Comparison of ENCODE assay signal across 8 cellular contexts in the genomic region with DNA sequence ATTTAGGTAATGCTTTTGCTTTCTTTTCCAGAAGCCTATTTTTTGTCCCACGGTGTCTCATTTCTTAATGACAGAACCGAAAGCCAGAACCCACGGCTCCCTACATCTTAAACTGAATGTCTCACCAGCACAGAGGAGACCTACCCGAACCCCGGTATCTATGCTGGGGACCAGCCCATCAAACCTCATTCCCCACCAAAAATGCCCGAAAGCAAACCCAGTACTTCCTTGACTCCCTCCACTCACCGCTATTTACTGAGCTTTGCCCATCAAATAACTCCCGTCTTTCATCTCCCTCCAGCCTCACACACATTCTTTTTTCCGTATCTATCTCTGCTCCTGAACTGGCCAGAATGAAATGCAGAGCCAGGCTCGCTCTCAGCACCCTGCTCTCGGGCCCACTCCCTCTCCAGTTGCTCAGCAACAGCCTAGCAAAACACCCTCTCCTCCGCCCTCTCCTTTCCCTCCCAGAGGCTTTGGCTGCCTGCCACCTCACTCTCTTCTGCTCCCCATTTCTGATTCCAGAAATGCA. TPM values are rescaled to one million over a fixed set of nuclear protein-coding genes. Genes with fewer than 3 reads are reported as not detected.
DNase-seq lines count a peak whose midpoint lies in the region; ATAC-seq, FAIRE-seq and TF ChIP-seq lines count a peak whose summit lies in the region.

No MANE protein-coding gene starts in this region.

- no peak overlapping the region for H3K23ac ChIP-seq in H1 (ENCODE audit: insufficient read length)

- DNase-seq in COLO668 (lab: John Stamatoyannopoulos, UW; ENCODE audit: unreplicated experiment) (peak; percentile 89), LHCN-M2 (ENCODE audit: low read depth) (peak; percentile 50), SK-N-SH (peak; percentile 95), H1 (ENCODE audit: low read depth in 1 of 2, low spot score in 2 of 2) (no peak), lung (ENCODE audit: low spot score) (peak; percentile 72), suprapubic skin (ENCODE audit: low spot score in 2 of 2) (peak in 1 of 2 donors; percentile 92)

- H3F3A ChIP-seq in SK-N-SH (replicated peaks; ENCODE audit: insufficient read depth): peaks cover 20% of the 10 kb centered on the region

- H3K4me3 ChIP-seq in SK-N-SH (ENCODE audit: low read depth in 2 of 2, low read length in 1 of 2): peak overlapping the region; percentile 60 to 66
- H3K4me3 ChIP-seq in H1 (ENCODE audit: extremely low read depth in 1 of 4, insufficient read depth in 2 of 4, low read depth in 3 of 4, low read length in 4 of 4): peak overlapping the region; percentile 0 to 71 (median 18); a peak in 5 of 8 replicates
- H3K4me3 ChIP-seq in lung: no peak overlapping the region
- H3K4me3 ChIP-seq in suprapubic skin: peak overlapping the region; percentile 73

- H3K9me2 ChIP-seq in SK-N-SH: no peaks in the 10 kb centered on the region

- POLR2A ChIA-PET in SK-N-SH (lab: Yijun Ruan, JAX) (no interaction called here), H1 (lab: Charles Lee; ENCODE audit: partially characterized antibody) (interaction anchor here (1.0 to 1.3 kb wide), 2 partner anchors 75 to 186 kb away, joined by 3 to 4 read pairs; no protein-coding TSS in a partner anchor)

- H2BK120ac ChIP-seq in H1 (replicated peaks; ENCODE audit: low read depth, low read length): no peak overlapping the region

- 0 out of 2 replicates have a peak overlapping the region, but pooled peaks have one; percentile 49 for H2AFZ ChIP-seq in SK-N-SH (ENCODE audit: low read depth)
- no peak overlapping the region for H2AFZ ChIP-seq in H1 (ENCODE audit: low read length)

- no peak overlapping the region for H2BK15ac ChIP-seq in H1 (ENCODE audit: low read length)

- H3K36me3 ChIP-seq in SK-N-SH (replicated peaks in 1 of 2; ENCODE audit: control insufficient read depth in 1 of 2, insufficient read depth in 2 of 2, low read length in 1 of 2) (peaks cover 0 to 3% of the 10 kb centered on the region in 2 experiments), H1 (ENCODE audit: control insufficient read depth in 2 of 4, insufficient read depth in 4 of 4, low read length in 3 of 4) (no peaks in the 10 kb centered on the region), lung (ENCODE audit: control insufficient read depth in 2 of 2, insufficient read depth in 2 of 2, low read length in 2 of 2) (no peaks in the 10 kb centered on the region), suprapubic skin (no peaks in the 10 kb centered on the region)

- H3K56ac ChIP-seq in H1 (replicated peaks; ENCODE audit: insufficient read length, low read depth, low read length): no peak overlapping the region

- CTCF ChIA-PET in SK-N-SH (lab: Yijun Ruan, JAX): interaction anchor here (0.6 to 2.9 kb wide), 3 partner anchors 10 to 24 kb away, joined by 3 to 7 read pairs (median 4); no protein-coding TSS in a partner anchor
- CTCF ChIA-PET in H1 (lab: Charles Lee; ENCODE audit: partially characterized antibody): interaction anchor here (0.6 to 2.0 kb wide), 5 partner anchors 9 to 175 kb away, joined by 3 to 5 read pairs (median 3); no protein-coding TSS in a partner anchor

- H3K4me1 ChIP-seq in SK-N-SH (ENCODE audit: control insufficient read depth in 1 of 2, insufficient read depth in 2 of 2, low read depth in 1 of 2, low read length in 1 of 2) (peaks cover 31 to 47% of the 10 kb centered on the region in 2 experiments), H1 (replicated peaks in 1 of 4; ENCODE audit: control insufficient read depth in 3 of 4, insufficient read depth in 4 of 4, low read length in 3 of 4) (peaks cover 12 to 25% (median 17%) of the 10 kb centered on the region in 4 experiments), lung (ENCODE audit: control insufficient read depth in 2 of 2, insufficient read depth in 2 of 2, low read length in 2 of 2) (peaks cover 3 to 16% of the 10 kb centered on the region in 2 donors), suprapubic skin (peaks cover 89% of the 10 kb centered on the region)

- no peak overlapping the region for H4K8ac ChIP-seq in H1 (ENCODE audit: extremely low read depth, insufficient read depth, low read length)

- H3K18ac ChIP-seq in H1 (ENCODE audit: extremely low read depth, low read length): no peak overlapping the region; the same call in 1 of the 2 replicates

- ATAC-seq in lung (ENCODE audit: insufficient read depth, low FRiP score) (no peak), HG03442 (IDR thresholded peaks at IDR 0.05; ENCODE audit: unreplicated experiment) (no peak), HG03139 (IDR thresholded peaks at IDR 0.05; ENCODE audit: unreplicated experiment) (no peak)

- H3K27ac ChIP-seq in SK-N-SH (ENCODE audit: low read depth in 2 of 2, low read length in 1 of 2): peak overlapping the region; percentile 47 to 72; a peak in 3 of 4 replicates
- H3K27ac ChIP-seq in H1 (ENCODE audit: low read depth, low read length): no peak overlapping the region
- peak overlapping the region; percentile 70 to 73 for H3K27ac ChIP-seq in lung (ENCODE audit: low read depth in 1 of 2, low read length in 1 of 2)
- peak overlapping the region; percentile 91 for H3K27ac ChIP-seq in suprapubic skin

- H3K14ac ChIP-seq in H1 (ENCODE audit: insufficient read length): no peak overlapping the region

- peaks cover 28% of the 10 kb centered on the region for H3K23me2 ChIP-seq in H1 (ENCODE audit: low read depth, low read length)

- TF ChIP-seq CTCF in SK-N-SH (IDR thresholded peaks at IDR 0.05) (no peak), H1 (IDR thresholded peaks at IDR 0.05; ENCODE audit: control extremely low read depth in 1 of 3, insufficient read depth in 1 of 3, low read depth in 1 of 3, low read length in 3 of 3) (no peak), lung (IDR thresholded peaks at IDR 0.05; ENCODE audit: control extremely low read depth, extremely low read depth) (no peak), suprapubic skin (IDR thresholded peaks at IDR 0.05) (no peak)

- H4K20me1 ChIP-seq in SK-N-SH (ENCODE audit: insufficient read depth) (peaks cover 5% of the 10 kb centered on the region; the same call in 1 of the 2 replicates), H1 (replicated peaks in 1 of 2; ENCODE audit: control insufficient read depth in 1 of 2, insufficient read depth in 2 of 2, low read length in 2 of 2) (no peaks in the 10 kb centered on the region)

- no peak overlapping the region for H2BK20ac ChIP-seq in H1 (ENCODE audit: low read length)

- H3K79me2 ChIP-seq in SK-N-SH (ENCODE audit: insufficient read depth): no peaks in the 10 kb centered on the region
- no peaks in the 10 kb centered on the region for H3K79me2 ChIP-seq in H1 (ENCODE audit: control insufficient read depth in 1 of 2, insufficient read depth in 2 of 2, low read length in 2 of 2)

- H3K9me3 ChIP-seq in SK-N-SH (no peaks in the 10 kb centered on the region), H1 (ENCODE audit: insufficient read depth in 2 of 2, low read depth in 1 of 2, low read length in 1 of 2) (no peaks in the 10 kb centered on the region), lung (ENCODE audit: control insufficient read depth in 2 of 2, insufficient read depth in 1 of 2, low read length in 1 of 2) (no peaks in the 10 kb centered on the region), suprapubic skin (no peaks in the 10 kb centered on the region)

- no peak for FAIRE-seq in H1 (lab: Jason Lieb, UNC)

- 21% methylated on average over 12 of the region's 12 CpGs for WGBS in SK-N-SH (ENCODE audit: low lambda C conversion rate)
- 19% methylated on average over 12 of the region's 12 CpGs; no CpG with 5 or more reads in 1 of the 2 experiments for WGBS in H1 (ENCODE audit: extremely low coverage in 1 of 2, insufficient coverage in 1 of 2, insufficient read length in 1 of 2, insufficient replicate concordance in 2 of 2, low coverage in 1 of 2, low lambda C conversion rate in 2 of 2, missing lambda C conversion rate in 1 of 2), 2 experiments
- 6 to 11% methylated on average over 12 of the region's 12 CpGs for WGBS in lung, 2 donors
- WGBS in suprapubic skin: 1% methylated on average over 12 of the region's 12 CpGs

- H3K27me3 ChIP-seq in SK-N-SH (ENCODE audit: insufficient read depth): no peaks in the 10 kb centered on the region
- peaks cover 0 to 25% (median 19%) of the 10 kb centered on the region in 4 experiments; a peak in 6 of 7 replicates for H3K27me3 ChIP-seq in H1 (replicated peaks in 1 of 4; ENCODE audit: control insufficient read depth in 3 of 4, extremely low read depth in 1 of 4, insufficient read depth in 3 of 4, low read length in 3 of 4)
- no peaks in the 10 kb centered on the region for H3K27me3 ChIP-seq in lung (ENCODE audit: control insufficient read depth, insufficient read depth)
- H3K27me3 ChIP-seq in suprapubic skin: peaks cover 17% of the 10 kb centered on the region

- TF ChIP-seq POLR2A in H1 (IDR thresholded peaks at IDR 0.05; ENCODE audit: control extremely low read depth in 1 of 2, low read depth in 2 of 2, low read length in 2 of 2) (no peak), suprapubic skin (IDR thresholded peaks at IDR 0.05) (peak in 1 of 2 donors; percentile 24)

- H3K79me1 ChIP-seq in H1 (ENCODE audit: low read depth, low read length): no peaks in the 10 kb centered on the region

- H3K4ac ChIP-seq in H1 (replicated peaks; ENCODE audit: insufficient read length, low read depth, low read length): no peak overlapping the region

- H4K5ac ChIP-seq in H1 (ENCODE audit: insufficient read length, low read depth, low read length): no peak overlapping the region

- no peak overlapping the region for H2AK5ac ChIP-seq in H1 (ENCODE audit: low read depth, low read length)

- no peak overlapping the region for H4K91ac ChIP-seq in H1 (replicated peaks; ENCODE audit: insufficient read length, low read length)

- H3K4me2 ChIP-seq in SK-N-SH (peak overlapping the region; percentile 71), H1 (ENCODE audit: insufficient read depth in 1 of 2, low read depth in 2 of 2, low read length in 2 of 2) (peak overlapping the region; percentile 68 to 94)

- H3K9ac ChIP-seq in SK-N-SH (peak overlapping the region; percentile 43; the same call in 1 of the 2 replicates), H1 (replicated peaks in 1 of 4; ENCODE audit: extremely low read depth in 1 of 4, low read depth in 3 of 4, low read length in 3 of 4) (no peak overlapping the region)

- TF ChIP-seq EP300 in SK-N-SH (IDR thresholded peaks at IDR 0.05; ENCODE audit: borderline replicate concordance in 1 of 2, low read depth in 1 of 2, low read length in 1 of 2) (no peak), H1 (IDR thresholded peaks at IDR 0.05; ENCODE audit: borderline replicate concordance in 1 of 2, low read depth in 2 of 2, low read length in 2 of 2) (no peak), suprapubic skin (IDR thresholded peaks at IDR 0.05) (no peak)

- TF ChIP-seq RAD21 in SK-N-SH (IDR thresholded peaks at IDR 0.05; ENCODE audit: low read length): no peak
- no peak for TF ChIP-seq RAD21 in H1 (IDR thresholded peaks at IDR 0.05 in 1 of 2, conservative IDR thresholded peaks at IDR 0.05 in 1 of 2; ENCODE audit: low read depth in 2 of 2, low read length in 2 of 2)

- no peak overlapping the region for H2BK12ac ChIP-seq in H1 (ENCODE audit: low read depth, low read length)

- H2BK5ac ChIP-seq in H1 (ENCODE audit: low read depth, low read length): no peak overlapping the region

RNA-seq across cellular contexts. Expression of a gene that starts 4.1 kb away (rescaled TPM):
- total RNA-seq in LHCN-M2 (2014; rRNA removed) (0.06 and 0.46 TPM in 2 replicates), lung (100 to 1,000 TPM; 139 to 196 TPM), suprapubic skin (100 to 1,000 TPM in 3 of 4 donors, 10 to 100 TPM in 1; 79.1 to 424 (median 163) TPM)
- 3.3 TPM for polyA plus RNA-seq in LHCN-M2 (2012)
- polyA plus RNA-seq in SK-N-SH (2012; rRNA removed) (156 and 323 TPM in 2 replicates), H1 (2011; rRNA removed) (2.2 and 4.4 TPM in 2 replicates), lung (10 to 100 TPM; 22.2 to 34.4 TPM)
- 92.2 and 140 TPM in 2 replicates for polyA plus RNA-seq in SK-N-SH (2012; cell fraction: cytosol; rRNA removed)
- polyA plus RNA-seq in SK-N-SH (2012; cell fraction: nucleus; rRNA removed): 204 and 262 TPM in 2 replicates
- total RNA-seq in H1 (2021; fragmentation: NEBNext Ultra II Directional; extraction: Animal tissue kit (Norgen Biotek cat#: 25700)): 2.0 and 2.5 TPM in 2 replicates
- 2.9 TPM for polyA plus RNA-seq in H1 (2011; cell fraction: cytosol; rRNA removed)
- 3.6 TPM for polyA plus RNA-seq in H1 (2011; cell fraction: nucleus; rRNA removed)
- polyA plus RNA-seq in H1 (2012, experiment 1 of 2): 1.7 to 2.1 TPM (median 2.0 TPM) in 4 replicates
- 1.0 TPM for polyA plus RNA-seq in H1 (2012, experiment 2 of 2)
- 2.8 TPM for polyA plus RNA-seq in H1 (2013, experiment 1 of 2)
- 3.4 TPM for polyA plus RNA-seq in H1 (2013, experiment 2 of 2)
- 2.0 and 3.6 TPM in 2 replicates for polyA minus RNA-seq in H1 (2011; rRNA and poly(A)+ RNA removed)
- polyA minus RNA-seq in H1 (2011; cell fraction: cytosol; rRNA and poly(A)+ RNA removed): 2.9 TPM
- 2.8 TPM for polyA minus RNA-seq in H1 (2011; cell fraction: nucleus; rRNA and poly(A)+ RNA removed)

RNA-seq across cellular contexts. Expression of a gene that starts 58.1 kb away (rescaled TPM):
- total RNA-seq in LHCN-M2 (2014; rRNA removed) (0.23 and 1.5 TPM in 2 replicates), lung (100 to 1,000 TPM in 1 of 2 donors, 10 to 100 TPM in 1; 75.9 to 104 TPM), suprapubic skin (10 to 100 TPM in 3 of 4 donors, 1 to 10 TPM in 1; 7.5 to 28.3 (median 18.7) TPM)
- 3.7 TPM for polyA plus RNA-seq in LHCN-M2 (2012)
- polyA plus RNA-seq in SK-N-SH (2012; rRNA removed) (668 and 695 TPM in 2 replicates), H1 (2011; rRNA removed) (782 and 980 TPM in 2 replicates), lung (10 to 100 TPM; 50.5 to 86.4 TPM)
- polyA plus RNA-seq in SK-N-SH (2012; cell fraction: cytosol; rRNA removed): 286 and 490 TPM in 2 replicates
- 566 and 589 TPM in 2 replicates for polyA plus RNA-seq in SK-N-SH (2012; cell fraction: nucleus; rRNA removed)
- 322 and 326 TPM in 2 replicates for total RNA-seq in H1 (2021; fragmentation: NEBNext Ultra II Directional; extraction: Animal tissue kit (Norgen Biotek cat#: 25700))
- polyA plus RNA-seq in H1 (2011; cell fraction: cytosol; rRNA removed): 607 TPM
- polyA plus RNA-seq in H1 (2011; cell fraction: nucleus; rRNA removed): 562 TPM
- 269 to 492 TPM (median 434 TPM) in 4 replicates for polyA plus RNA-seq in H1 (2012, experiment 1 of 2)
- 469 TPM for polyA plus RNA-seq in H1 (2012, experiment 2 of 2)
- polyA plus RNA-seq in H1 (2013, experiment 1 of 2): 853 TPM
- 787 TPM for polyA plus RNA-seq in H1 (2013, experiment 2 of 2)
- polyA minus RNA-seq in H1 (2011; rRNA and poly(A)+ RNA removed): 98.8 and 122 TPM in 2 replicates
- polyA minus RNA-seq in H1 (2011; cell fraction: cytosol; rRNA and poly(A)+ RNA removed): 242 TPM
- 141 TPM for polyA minus RNA-seq in H1 (2011; cell fraction: nucleus; rRNA and poly(A)+ RNA removed)

Comparison
In these comparisons a context has a peak if more than half of its experiments do, and no peak if none do; other contexts are left out.
1. DNase-seq: peak in COLO668 (single experiment), LHCN-M2 (single experiment), SK-N-SH (single experiment) and lung (single experiment); none in H1 (0 of 2).
2. RNA of a gene that starts 4.1 kb away (total RNA-seq): 79.1 to 424 TPM in suprapubic skin and 139 to 196 TPM in lung; 2.0 to 2.5 TPM in H1 and 0.06 to 0.46 TPM in LHCN-M2; every median in the first group is over 10 times any median in the second.